ENCODE assay signal across 9 cellular contexts in the genomic region with DNA sequence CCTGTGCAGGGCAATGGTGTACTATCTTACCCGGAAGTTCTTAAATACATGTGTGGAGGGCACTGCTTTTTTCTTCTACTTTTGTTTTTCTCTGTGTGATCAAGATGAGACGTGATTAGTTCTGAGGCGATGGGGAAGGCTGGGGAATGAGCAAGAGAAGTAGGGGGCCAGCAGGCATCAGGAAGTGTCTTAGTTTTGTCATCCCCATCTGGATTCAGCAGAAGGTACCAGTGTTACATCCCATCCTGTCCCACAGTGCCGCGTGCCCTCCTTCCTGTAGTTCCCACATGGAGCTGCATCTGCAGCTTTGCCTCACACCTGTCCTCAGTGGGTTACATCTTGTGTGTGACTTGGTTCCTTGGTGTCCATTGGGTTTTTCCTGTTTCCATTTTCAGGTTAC.
"Had no signal": no experiment of that assay in that cellular context is flagged by ENCODE, and none has a peak within 500 bp of the region (broad histone marks: within the 10 kb centered on the region; RNA-seq: fewer than 3 reads in every experiment).

No MANE protein-coding gene starts in this region.

- H3K27ac ChIP-seq: GM23248 had no signal

- H3K4me3 ChIP-seq: GM23248, GM23338, HAP-1 had no signal

- ATAC-seq: GM23338, HCT116 had no signal

- H3K4me1 ChIP-seq: HAP-1 had no signal

- H3K36me3 ChIP-seq: HAP-1 had no signal

- H3K4me2 ChIP-seq: GM23338 had no signal

- H3K9ac ChIP-seq: GM23248 had no signal

- H3K27ac Mint-ChIP-seq: GM23338, H9, HFFc6 had no signal

- DNase-seq: GM23248, GOT3, H7, H9, HCEC 1CT, HFFc6 had no signal

- H2AFZ ChIP-seq: GM23248, GM23338 had no signal

- H3K9me3 ChIP-seq: HAP-1 had no signal

- H3K4me3 Mint-ChIP-seq: GM23338, H9, HFFc6 had no signal

- H3K9me3 Mint-ChIP-seq: GM23338 had no signal
